ENCODE assay signal across 17 cellular contexts in the genomic region with DNA sequence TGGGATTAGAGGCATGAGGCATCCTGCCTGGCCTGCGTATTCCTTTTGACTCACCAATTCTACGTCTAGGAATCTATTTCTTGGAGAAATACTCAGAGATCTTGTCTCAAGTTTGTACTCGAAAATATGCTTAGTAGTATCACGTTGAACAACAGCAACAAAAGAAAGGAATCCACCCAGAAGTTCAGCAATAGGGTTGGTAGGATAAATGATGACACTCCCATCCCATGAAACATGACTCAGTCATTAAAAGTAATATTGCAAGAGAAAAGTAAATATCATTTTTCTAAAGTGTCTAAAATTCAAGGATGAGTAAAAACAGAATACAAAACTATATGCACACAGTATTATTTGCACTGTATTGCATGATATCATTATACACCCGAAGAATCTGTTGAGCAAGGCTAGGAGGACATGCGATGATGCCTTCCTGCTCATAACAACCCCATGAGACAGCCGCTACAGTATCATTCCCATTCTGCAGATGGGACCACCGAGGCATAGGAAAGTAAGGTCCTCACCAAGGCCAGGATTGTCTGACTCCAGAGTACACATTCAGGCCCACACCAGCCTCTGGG.
A peak's percentile ranks its signal among the peaks of the same experiment; 100 is the strongest.
DNase-seq lines count a peak whose midpoint lies in the region; ATAC-seq, FAIRE-seq and TF ChIP-seq lines count a peak whose summit lies in the region.
"Had no signal": no experiment of that assay in that cellular context is flagged by ENCODE, and none has a peak within 500 bp of the region (broad histone marks: within the 10 kb centered on the region; RNA-seq: fewer than 3 reads in every experiment).

No MANE protein-coding gene starts in this region.

- H3K36me3 Mint-ChIP-seq in activated CD4-positive, alpha-beta T cell treated with anti-CD3 and anti-CD28 coated beads, Interleukin-2, amount 10 ng/mL, durations not matched to agents 24 days and 14 days (ENCODE audit: low read depth), result no peaks in the 10 kb centered on the region
- H3K36me3 Mint-ChIP-seq: CD4-positive, alpha-beta memory T cell had no signal

- H3K27ac ChIP-seq in A549, result no peak overlapping the region
- peak overlapping the region; percentile 36 for H3K27ac ChIP-seq in RWPE2 (ENCODE audit: poor library complexity, severe bottlenecking)
- no peak overlapping the region for H3K27ac ChIP-seq in stomach
- H3K27ac ChIP-seq: C4-2B, HL-60 had no signal

- FAIRE-seq in A549 (lab: Jason Lieb, UNC), result no peak
- FAIRE-seq: A204.1, GM12878, H1 had no signal

- H3K36me3 ChIP-seq in RWPE2 (ENCODE audit: low read depth) (no peaks in the 10 kb centered on the region), stomach (no peaks in the 10 kb centered on the region), MG63 (no peaks in the 10 kb centered on the region)
- H3K36me3 ChIP-seq: BE2C, HAP-1 had no signal

- no peaks in the 10 kb centered on the region; the same call in 2 of the 3 replicates for H3K4me1 ChIP-seq in A549
- no peaks in the 10 kb centered on the region for H3K4me1 ChIP-seq in RWPE2 (ENCODE audit: insufficient read depth, poor library complexity, severe bottlenecking)
- peaks cover 0 to under 1% (median 0%) of the 10 kb centered on the region in 4 donors for H3K4me1 ChIP-seq in stomach
- H3K4me1 ChIP-seq: BE2C, HAP-1 had no signal

- CTCF ChIA-PET in A549 (lab: Yijun Ruan, JAX), result interaction anchor here (8.0 to 11.4 kb wide), 3 partner anchors 100 to 291 kb away, joined by 148 to 297 read pairs (median 164); no protein-coding TSS in a partner anchor

- no peak for TF ChIP-seq POLR2A in A549 (IDR thresholded peaks at IDR 0.05; ENCODE audit: low read length)
- no peak for TF ChIP-seq POLR2A in stomach (IDR thresholded peaks at IDR 0.05)

- no peaks in the 10 kb centered on the region for H3K27me3 ChIP-seq in RWPE2 (ENCODE audit: insufficient read depth, poor library complexity, severe bottlenecking)
- peaks cover 0 to 63% (median 20%) of the 10 kb centered on the region in 3 donors for H3K27me3 ChIP-seq in stomach
- H3K27me3 ChIP-seq in MG63, result no peaks in the 10 kb centered on the region; the same call in 1 of the 2 replicates
- H3K27me3 ChIP-seq: BE2C had no signal

- no peak for TF ChIP-seq RAD21 in A549 (conservative IDR thresholded peaks at IDR 0.05 in 1 of 2, IDR thresholded peaks at IDR 0.05 in 1 of 2)

- H3K4me3 Mint-ChIP-seq in activated CD4-positive, alpha-beta T cell treated with anti-CD3 and anti-CD28 coated beads, Interleukin-2, amount 10 ng/mL, durations not matched to agents 24 days and 14 days, result no peak overlapping the region
- H3K4me3 Mint-ChIP-seq: CD4-positive, alpha-beta memory T cell had no signal

- no peak overlapping the region for H3K4me2 ChIP-seq in A549

- TF ChIP-seq EP300 in A549 (IDR thresholded peaks at IDR 0.05) (0 out of 5 replicates have a peak, but pooled peaks of 1 of the 2 experiments have one; percentile 22), stomach (IDR thresholded peaks at IDR 0.05) (no peak)

- H3K9me3 Mint-ChIP-seq in activated CD4-positive, alpha-beta T cell treated with anti-CD3 and anti-CD28 coated beads, Interleukin-2, amount 10 ng/mL, durations not matched to agents 24 days and 14 days, result no peaks in the 10 kb centered on the region
- H3K9me3 Mint-ChIP-seq: CD4-positive, alpha-beta memory T cell had no signal

- POLR2A ChIA-PET in A549 (lab: Yijun Ruan, JAX), result no interaction called here

- TF ChIP-seq CTCF in A549 (IDR thresholded peaks at IDR 0.05), result no peak
- no peak for TF ChIP-seq CTCF in RWPE2 (IDR thresholded peaks at IDR 0.05; ENCODE audit: poor library complexity, severe bottlenecking)
- TF ChIP-seq CTCF in stomach (IDR thresholded peaks at IDR 0.05), result no peak

- intact Hi-C loops in stomach (cut with DNase I; ENCODE audit: low total_unique reads), result loop anchor here (10.0 kb wide), 1 partner anchor 281 kb away; no protein-coding TSS in a partner anchor
- intact Hi-C loops in activated CD4-positive, alpha-beta T cell treated with anti-CD3 and anti-CD28 coated beads, Interleukin-2, amount 10 ng/mL, durations not matched to agents 24 days and 14 days (cut with micrococcal nuclease), result no loop called here

- H3K9me3 ChIP-seq in A549 (no peaks in the 10 kb centered on the region), RWPE2 (ENCODE audit: severe bottlenecking) (no peaks in the 10 kb centered on the region), stomach (no peaks in the 10 kb centered on the region), MG63 (no peaks in the 10 kb centered on the region)
- H3K9me3 ChIP-seq: BE2C, HAP-1 had no signal

- H3K27me3 Mint-ChIP-seq in activated CD4-positive, alpha-beta T cell treated with anti-CD3 and anti-CD28 coated beads, Interleukin-2, amount 10 ng/mL, durations not matched to agents 24 days and 14 days, result peaks cover 20% of the 10 kb centered on the region

- H3K4me1 Mint-ChIP-seq in activated CD4-positive, alpha-beta T cell treated with anti-CD3 and anti-CD28 coated beads, Interleukin-2, amount 10 ng/mL, durations not matched to agents 24 days and 14 days, result no peaks in the 10 kb centered on the region
- H3K4me1 Mint-ChIP-seq: CD4-positive, alpha-beta memory T cell had no signal

- ATAC-seq in A549 (peak; percentile 55 to 70), RWPE2 (ENCODE audit: low read depth) (peak; percentile 86), esophagus mucosa (peak; percentile 82)
- ATAC-seq: GM12878 had no signal

- no peak overlapping the region for H3K4me3 ChIP-seq in A549
- H3K4me3 ChIP-seq in RWPE2 (ENCODE audit: severe bottlenecking), result no peak overlapping the region
- no peak overlapping the region for H3K4me3 ChIP-seq in stomach
- H3K4me3 ChIP-seq in MG63, result no peak overlapping the region
- H3K4me3 ChIP-seq: GM12878, HAP-1 had no signal

- 23% methylated on average over 8 of the region's 8 CpGs for WGBS in A549 (ENCODE audit: missing lambda C conversion rate)
- WGBS in stomach, 5 donors, result 73 to 84% (median 79%) methylated on average over 8 of the region's 8 CpGs

- DNase-seq in A549 (ENCODE audit: low read depth in 1 of 2, low spot score in 1 of 2), result peak in 1 of 2 experiments; percentile 35
- no peak for DNase-seq in RWPE2 (ENCODE audit: low spot score)
- peak; percentile 10 for DNase-seq in stromal cell of bone marrow (ENCODE audit: low read depth)
- DNase-seq in stomach, result no peak
- DNase-seq in MG63, result no peak
- DNase-seq in activated CD4-positive, alpha-beta T cell treated with anti-CD3 and anti-CD28 coated beads, Interleukin-2, amount 10 ng/mL, durations not matched to agents 24 days and 14 days, result no peak
- DNase-seq: BE2C; CD4-positive, alpha-beta memory T cell; DMS79; KBM-7 had no signal

- no peak overlapping the region for H3K27ac Mint-ChIP-seq in activated CD4-positive, alpha-beta T cell treated with anti-CD3 and anti-CD28 coated beads, Interleukin-2, amount 10 ng/mL, durations not matched to agents 24 days and 14 days
- H3K27ac Mint-ChIP-seq: CD4-positive, alpha-beta memory T cell had no signal

TF ChIP-seq in A549, 52 proteins besides CTCF, POLR2A, EP300 and RAD21:
- TF ChIP-seq FOSL2 (IDR thresholded peaks at IDR 0.05) (peak; percentile 63), FOSL2 (CRISPR knock-in tag; IDR thresholded peaks at IDR 0.05) (peak; percentile 62), CEBPB (IDR thresholded peaks at IDR 0.05) (peak in 1 of 2 experiments; percentile 45; a peak in 1 of 4 replicates), JUN (IDR thresholded peaks at IDR 0.05) (peak in 1 of 2 experiments; percentile 37; a peak in 1 of 5 replicates), NR3C1 (IDR thresholded peaks at IDR 0.05) (no peak), JUNB (IDR thresholded peaks at IDR 0.05) (peak; percentile 55; the same call in 1 of the 2 replicates)
- TF ChIP-seq, protein P1, sequence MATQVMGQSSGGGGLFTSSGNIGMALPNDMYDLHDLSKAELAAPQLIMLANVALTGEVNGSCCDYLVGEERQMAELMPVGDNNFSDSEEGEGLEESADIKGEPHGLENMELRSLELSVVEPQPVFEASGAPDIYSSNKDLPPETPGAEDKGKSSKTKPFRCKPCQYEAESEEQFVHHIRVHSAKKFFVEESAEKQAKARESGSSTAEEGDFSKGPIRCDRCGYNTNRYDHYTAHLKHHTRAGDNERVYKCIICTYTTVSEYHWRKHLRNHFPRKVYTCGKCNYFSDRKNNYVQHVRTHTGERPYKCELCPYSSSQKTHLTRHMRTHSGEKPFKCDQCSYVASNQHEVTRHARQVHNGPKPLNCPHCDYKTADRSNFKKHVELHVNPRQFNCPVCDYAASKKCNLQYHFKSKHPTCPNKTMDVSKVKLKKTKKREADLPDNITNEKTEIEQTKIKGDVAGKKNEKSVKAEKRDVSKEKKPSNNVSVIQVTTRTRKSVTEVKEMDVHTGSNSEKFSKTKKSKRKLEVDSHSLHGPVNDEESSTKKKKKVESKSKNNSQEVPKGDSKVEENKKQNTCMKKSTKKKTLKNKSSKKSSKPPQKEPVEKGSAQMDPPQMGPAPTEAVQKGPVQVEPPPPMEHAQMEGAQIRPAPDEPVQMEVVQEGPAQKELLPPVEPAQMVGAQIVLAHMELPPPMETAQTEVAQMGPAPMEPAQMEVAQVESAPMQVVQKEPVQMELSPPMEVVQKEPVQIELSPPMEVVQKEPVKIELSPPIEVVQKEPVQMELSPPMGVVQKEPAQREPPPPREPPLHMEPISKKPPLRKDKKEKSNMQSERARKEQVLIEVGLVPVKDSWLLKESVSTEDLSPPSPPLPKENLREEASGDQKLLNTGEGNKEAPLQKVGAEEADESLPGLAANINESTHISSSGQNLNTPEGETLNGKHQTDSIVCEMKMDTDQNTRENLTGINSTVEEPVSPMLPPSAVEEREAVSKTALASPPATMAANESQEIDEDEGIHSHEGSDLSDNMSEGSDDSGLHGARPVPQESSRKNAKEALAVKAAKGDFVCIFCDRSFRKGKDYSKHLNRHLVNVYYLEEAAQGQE (IDR thresholded peaks at IDR 0.05), result no peak
